In genomic region chr5:139833525-139833924, GRCh38 we compare ENCODE assay signal across 3 cellular contexts.
A peak's percentile ranks its signal among the peaks of the same experiment; 100 is the strongest.
TF ChIP-seq lines count a peak whose summit lies in the region.

No MANE protein-coding gene starts in this region.

TF ChIP-seq in HepG2, 621 proteins besides CTCF, POLR2A, EP300 and RAD21:
- TF ChIP-seq TFDP2 (CRISPR knock-in tag; IDR thresholded peaks at IDR 0.05) (no peak), NR2C2 (CRISPR knock-in tag; IDR thresholded peaks at IDR 0.05; ENCODE audit: borderline replicate concordance) (no peak), ZNF205 (CRISPR knock-in tag; IDR thresholded peaks at IDR 0.05) (no peak), NFE2 (CRISPR knock-in tag; IDR thresholded peaks at IDR 0.05) (no peak), JUND (CRISPR knock-in tag; IDR thresholded peaks at IDR 0.05) (no peak), ZNF17 (CRISPR knock-in tag; IDR thresholded peaks at IDR 0.05) (no peak), MAFF (IDR thresholded peaks at IDR 0.05; ENCODE audit: low read depth, low read length) (peak; percentile 85), MAFK (conservative IDR thresholded peaks at IDR 0.05 in 1 of 2, IDR thresholded peaks at IDR 0.05 in 1 of 2; ENCODE audit: low read length in 2 of 2) (peak; percentile 87 to 90), ZBTB46 (CRISPR knock-in tag; IDR thresholded peaks at IDR 0.05; ENCODE audit: borderline replicate concordance) (no peak), HOXA7 (CRISPR knock-in tag; IDR thresholded peaks at IDR 0.05) (no peak)
- TF ChIP-seq, protein P1, sequence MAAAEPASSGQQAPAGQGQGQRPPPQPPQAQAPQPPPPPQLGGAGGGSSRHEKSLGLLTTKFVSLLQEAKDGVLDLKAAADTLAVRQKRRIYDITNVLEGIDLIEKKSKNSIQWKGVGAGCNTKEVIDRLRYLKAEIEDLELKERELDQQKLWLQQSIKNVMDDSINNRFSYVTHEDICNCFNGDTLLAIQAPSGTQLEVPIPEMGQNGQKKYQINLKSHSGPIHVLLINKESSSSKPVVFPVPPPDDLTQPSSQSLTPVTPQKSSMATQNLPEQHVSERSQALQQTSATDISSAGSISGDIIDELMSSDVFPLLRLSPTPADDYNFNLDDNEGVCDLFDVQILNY (CRISPR knock-in tag; conservative IDR thresholded peaks at IDR 0.05), result no peak

TF ChIP-seq in A549, 52 proteins besides CTCF, POLR2A, EP300 and RAD21:
- TF ChIP-seq NFE2L2 (conservative IDR thresholded peaks at IDR 0.05; ENCODE audit: low read length) (no peak), MAFK (IDR thresholded peaks at IDR 0.05; ENCODE audit: partially characterized antibody) (peak; percentile 88), NPAS2 (CRISPR knock-in tag; IDR thresholded peaks at IDR 0.05; ENCODE audit: borderline replicate concordance) (no peak)

TF ChIP-seq in IMR-90, 13 proteins besides CTCF, POLR2A, EP300 and RAD21:
- no peak for TF ChIP-seq RFX5 (IDR thresholded peaks at IDR 0.05; ENCODE audit: low read depth, low read length)
- peak; percentile 79 for TF ChIP-seq MAFK (IDR thresholded peaks at IDR 0.05; ENCODE audit: low read depth, low read length)
- TF ChIP-seq SMC3 (IDR thresholded peaks at IDR 0.05; ENCODE audit: low read depth, low read length), result no peak
- TF ChIP-seq RCOR1 (IDR thresholded peaks at IDR 0.05; ENCODE audit: insufficient replicate concordance, low read length), result no peak
- TF ChIP-seq, protein P2, sequence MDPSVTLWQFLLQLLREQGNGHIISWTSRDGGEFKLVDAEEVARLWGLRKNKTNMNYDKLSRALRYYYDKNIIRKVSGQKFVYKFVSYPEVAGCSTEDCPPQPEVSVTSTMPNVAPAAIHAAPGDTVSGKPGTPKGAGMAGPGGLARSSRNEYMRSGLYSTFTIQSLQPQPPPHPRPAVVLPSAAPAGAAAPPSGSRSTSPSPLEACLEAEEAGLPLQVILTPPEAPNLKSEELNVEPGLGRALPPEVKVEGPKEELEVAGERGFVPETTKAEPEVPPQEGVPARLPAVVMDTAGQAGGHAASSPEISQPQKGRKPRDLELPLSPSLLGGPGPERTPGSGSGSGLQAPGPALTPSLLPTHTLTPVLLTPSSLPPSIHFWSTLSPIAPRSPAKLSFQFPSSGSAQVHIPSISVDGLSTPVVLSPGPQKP (IDR thresholded peaks at IDR 0.05; ENCODE audit: borderline replicate concordance, low read depth, low read length), result no peak
TF ChIP-seq in IMR-90: peak in this region for 1.
